ENCODE assay signal across 8 cellular contexts in the genomic region with DNA sequence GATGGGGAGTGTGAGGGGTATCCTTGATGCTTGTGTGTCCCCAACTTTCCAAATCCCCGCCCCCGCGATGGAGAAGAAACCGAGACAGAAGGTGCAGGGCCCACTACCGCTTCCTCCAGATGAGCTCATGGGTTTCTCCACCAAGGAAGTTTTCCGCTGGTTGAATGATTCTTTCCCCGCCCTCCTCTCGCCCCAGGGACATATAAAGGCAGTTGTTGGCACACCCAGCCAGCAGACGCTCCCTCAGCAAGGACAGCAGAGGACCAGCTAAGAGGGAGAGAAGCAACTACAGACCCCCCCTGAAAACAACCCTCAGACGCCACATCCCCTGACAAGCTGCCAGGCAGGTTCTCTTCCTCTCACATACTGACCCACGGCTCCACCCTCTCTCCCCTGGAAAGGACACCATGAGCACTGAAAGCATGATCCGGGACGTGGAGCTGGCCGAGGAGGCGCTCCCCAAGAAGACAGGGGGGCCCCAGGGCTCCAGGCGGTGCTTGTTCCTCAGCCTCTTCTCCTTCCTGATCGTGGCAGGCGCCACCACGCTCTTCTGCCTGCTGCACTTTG. TPM values are rescaled to one million over a fixed set of nuclear protein-coding genes. Genes with fewer than 3 reads are reported as not detected.
DNase-seq lines count a peak whose midpoint lies in the region; ATAC-seq and TF ChIP-seq lines count a peak whose summit lies in the region.

A gene (plus strand): TSS at position 231 of the 567 bp plus-strand sequence. CDS start 177 bp downstream, at position 408.

- no peaks in the 10 kb centered on the region for H3K27me3 ChIP-seq in kidney epithelial cell (ENCODE audit: control insufficient read depth, insufficient read depth, low read length)

- no peak for DNase-seq in Right ventricle myocardium inferior (ENCODE audit: missing footprints)
- DNase-seq in cardiac septum (ENCODE audit: low spot score), result no peak
- DNase-seq in activated T-cell treated with anti-CD3 and anti-CD28 coated beads, Interleukin-2, amount 50 U/mL, for 48 hours, result peak; percentile 92 to 93
- no peak for DNase-seq in kidney epithelial cell (ENCODE audit: low read depth)
- peak; percentile 55 for DNase-seq in stimulated activated CD8-positive, alpha-beta memory T cell treated with anti-CD3 and anti-CD28 coated beads, Interleukin-12 subunit alpha, Interleukin-12 subunit beta, amount 100 ng/mL, for 24 hours (ENCODE audit: extremely low read depth)
- no peak for DNase-seq in GM19240 (ENCODE audit: insufficient read length, low spot score)
- DNase-seq in NCI-H748 treated with DMSO at 0.1 percent for 48 hours (lab: John Stamatoyannopoulos, UW), result no peak

- TF ChIP-seq CTCF in kidney epithelial cell (IDR thresholded peaks at IDR 0.05; ENCODE audit: insufficient read depth, low read length, poor library complexity, severe bottlenecking), result no peak

- intact Hi-C loops in Right ventricle myocardium inferior (cut with DNase I), result no loop called here
- intact Hi-C loops in cardiac septum (cut with DNase I), result no loop called here

- ATAC-seq in Right ventricle myocardium inferior (peak; percentile 32), GM21367 (IDR thresholded peaks at IDR 0.05; ENCODE audit: unreplicated experiment) (no peak)

- no peaks in the 10 kb centered on the region for H3K36me3 ChIP-seq in kidney epithelial cell (ENCODE audit: control insufficient read depth, insufficient read depth, low read length)

- H3K4me3 ChIP-seq in kidney epithelial cell (ENCODE audit: low read depth, low read length), result peak within 1 kb of the TSS; percentile 32

RNA-seq across cellular contexts. Expression of the gene that starts here (rescaled TPM):
- 0.51 TPM for total RNA-seq in Right ventricle myocardium inferior
- 0.38 TPM for total RNA-seq in cardiac septum
- total RNA-seq in kidney epithelial cell, result 16.7 and 18.6 TPM in 2 replicates

Comparison
In these comparisons a context has a peak if more than half of its experiments do, and no peak if none do; other contexts are left out.
1. RNA of the gene that starts here (total RNA-seq): 16.7 to 18.6 TPM in kidney epithelial cell; 0.51 TPM in Right ventricle myocardium inferior (single experiment) and 0.38 TPM in cardiac septum (single experiment); every median in the first group is over 10 times any median in the second.
2. Peak in ATAC-seq in Right ventricle myocardium inferior; RNA of the gene not detected or under 1 TPM.
3. DNase-seq: peak in activated T-cell treated with anti-CD3 and anti-CD28 coated beads, Interleukin-2, amount 50 U/mL, for 48 hours (2 of 2) and stimulated activated CD8-positive, alpha-beta memory T cell treated with anti-CD3 and anti-CD28 coated beads, Interleukin-12 subunit alpha, Interleukin-12 subunit beta, amount 100 ng/mL, for 24 hours (single experiment); none in Right ventricle myocardium inferior (single experiment), cardiac septum (single experiment), kidney epithelial cell (single experiment), GM19240 (single experiment) and NCI-H748 treated with DMSO at 0.1 percent for 48 hours (single experiment).